24 cellular contexts compared by ENCODE assay signal in the genomic region with DNA sequence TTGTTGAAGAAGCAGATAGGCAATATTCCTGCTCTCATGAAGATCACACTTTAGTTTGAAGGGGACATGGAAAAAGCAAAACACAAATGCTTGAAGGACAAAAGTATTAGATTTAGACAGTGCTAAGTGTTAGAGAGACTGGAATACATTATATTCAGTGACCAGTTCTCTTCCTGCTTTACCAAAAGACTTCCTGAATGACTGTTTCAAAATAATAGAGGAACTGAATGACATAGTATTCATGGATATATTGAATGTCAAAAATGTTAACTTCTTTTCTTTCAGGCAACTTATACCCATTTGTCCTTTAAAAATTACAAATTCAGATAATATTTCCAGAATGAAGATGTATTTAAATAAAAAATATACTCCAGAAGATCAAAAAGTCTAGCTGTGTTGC.
DNase-seq lines count a peak whose midpoint lies in the region; FAIRE-seq and TF ChIP-seq lines count a peak whose summit lies in the region.
"Had no signal": no experiment of that assay in that cellular context is flagged by ENCODE, and none has a peak within 500 bp of the region (broad histone marks: within the 10 kb centered on the region; RNA-seq: fewer than 3 reads in every experiment).

No MANE protein-coding gene starts in this region.

- intact Hi-C loops in A673 (cut with micrococcal nuclease; ENCODE audit: unreplicated experiment) (no loop called here), endothelial cell of umbilical vein (cut with micrococcal nuclease) (no loop called here)

- dilution Hi-C loops in endothelial cell of umbilical vein (cut with MboI; ENCODE audit: extremely low pct_ligation_motif_present, low sequenced_read_pairs), result no loop called here

- CTCF ChIA-PET in A673 (lab: Charles Lee), result no interaction called here
- CTCF ChIA-PET in endothelial cell of umbilical vein (lab: Charles Lee), result interaction anchor here (0.8 to 1.0 kb wide), 2 partner anchors 8 to 9 kb away, joined by 3 read pairs; no protein-coding TSS in a partner anchor

- H3K79me2 ChIP-seq in endothelial cell of umbilical vein (ENCODE audit: control insufficient read depth, insufficient read depth, low read length), result no peaks in the 10 kb centered on the region

- H3K9me1 ChIP-seq in endothelial cell of umbilical vein (replicated peaks; ENCODE audit: control insufficient read depth, extremely low read depth, insufficient read depth, low read length), result no peaks in the 10 kb centered on the region

- no peaks in the 10 kb centered on the region for H3K27me3 ChIP-seq in A673 (replicated peaks; ENCODE audit: insufficient read depth, low read depth, low read length, poor library complexity)
- H3K27me3 ChIP-seq in endothelial cell of umbilical vein (ENCODE audit: control insufficient read depth in 2 of 2, insufficient read depth in 2 of 2, low read length in 2 of 2), result no peaks in the 10 kb centered on the region
- H3K27me3 ChIP-seq: BE2C had no signal

- no peak for TF ChIP-seq POLR2A in endothelial cell of umbilical vein (IDR thresholded peaks at IDR 0.05; ENCODE audit: low read depth, low read length)

- TF ChIP-seq CTCF in A673 (conservative IDR thresholded peaks at IDR 0.05; ENCODE audit: low read depth, low read length) (no peak), endothelial cell of umbilical vein (IDR thresholded peaks at IDR 0.05; ENCODE audit: extremely low read depth in 1 of 2, insufficient read depth in 1 of 2, low read depth in 1 of 2, low read length in 2 of 2) (no peak)

- no peak overlapping the region for H3K9ac ChIP-seq in endothelial cell of umbilical vein (replicated peaks; ENCODE audit: extremely low read depth, insufficient read depth, low read length)
- H3K9ac ChIP-seq: SK-N-SH had no signal

- H3K9me3 ChIP-seq in A673 (ENCODE audit: low read depth, low read length, poor library complexity, severe bottlenecking) (no peaks in the 10 kb centered on the region), endothelial cell of umbilical vein (replicated peaks; ENCODE audit: control insufficient read depth, insufficient read depth, low read length) (no peaks in the 10 kb centered on the region)
- H3K9me3 ChIP-seq: BE2C, Caco-2, SK-N-SH had no signal

- H3K36me3 ChIP-seq in A673 (ENCODE audit: insufficient read depth, low read length, poor library complexity, severe bottlenecking), result no peaks in the 10 kb centered on the region
- H3K36me3 ChIP-seq in endothelial cell of umbilical vein (ENCODE audit: control insufficient read depth in 2 of 2, extremely low read depth in 1 of 2, insufficient read depth in 2 of 2, low read length in 2 of 2), result no peaks in the 10 kb centered on the region
- H3K36me3 ChIP-seq: BE2C had no signal

- no peak overlapping the region for H3K4me2 ChIP-seq in endothelial cell of umbilical vein (ENCODE audit: insufficient read depth, low read length)
- H3K4me2 ChIP-seq: SK-N-SH had no signal

- H3K4me1 ChIP-seq in A673 (ENCODE audit: insufficient read depth, low read length, poor library complexity, severe bottlenecking) (peaks cover 9% of the 10 kb centered on the region), endothelial cell of umbilical vein (ENCODE audit: control insufficient read depth, extremely low read depth, insufficient read depth, low read length) (peaks cover 6% of the 10 kb centered on the region)
- H3K4me1 ChIP-seq: BE2C, Caco-2 had no signal

- H3K4me3 ChIP-seq in A673 (ENCODE audit: low read depth, low read length, poor library complexity, severe bottlenecking), result no peak overlapping the region
- H3K4me3 ChIP-seq in endothelial cell of umbilical vein (replicated peaks in 1 of 3; ENCODE audit: insufficient read depth in 1 of 3, low read depth in 1 of 3, low read length in 3 of 3), result no peak overlapping the region

- POLR2A ChIA-PET in A673 (lab: Charles Lee; ENCODE audit: low non-redundant PET), result no interaction called here
- POLR2A ChIA-PET in endothelial cell of umbilical vein (lab: Charles Lee), result no interaction called here

- BruUV-seq in A673 (replicated peaks; lab: Mats Ljungman, UMichigan) (no TSS peak), endothelial cell of umbilical vein (replicated peaks; lab: Mats Ljungman, UMichigan) (no TSS peak)

- H4K20me1 ChIP-seq in endothelial cell of umbilical vein (replicated peaks; ENCODE audit: control insufficient read depth, extremely low read depth, insufficient read depth, low read length), result no peaks in the 10 kb centered on the region

- peak; percentile 84 for FAIRE-seq in endothelial cell of umbilical vein (lab: Jason Lieb, UNC)
- FAIRE-seq: A204.1, GM12892, GM19239 had no signal

- peak; percentile 22 for DNase-seq in A673 (ENCODE audit: low spot score)
- DNase-seq in GF-D8 (lab: John Stamatoyannopoulos, UW), result peak; percentile 5
- DNase-seq in SKM-1 (lab: John Stamatoyannopoulos, UW; ENCODE audit: unreplicated experiment), result peak; percentile 14
- DNase-seq in endothelial cell of umbilical vein (ENCODE audit: low read depth, low spot score), result peak; percentile 35
- DNase-seq in amniotic stem cell (lab: John Stamatoyannopoulos, UW), result no peak
- DNase-seq in COR-L47 (lab: John Stamatoyannopoulos, UW), result no peak
- no peak for DNase-seq in pons (ENCODE audit: low spot score)
- DNase-seq: BE2C; Caco-2; CD4-positive, alpha-beta T cell; DMS 273 treated with DMSO at 0.1 percent for 48 hours; DND-41; NCI-H1092; NCI-H1436; NCI-H187 treated with DMSO at 0.1 percent for 48 hours; NCI-H2107; NCI-H446 treated with DMSO at 0.1 percent for 48 hours; NCI-H526 treated with DMSO at 0.1 percent for 48 hours; SIG-M5; SK-N-SH; T-helper 1 cell had no signal

- H3K27ac ChIP-seq in A673 (ENCODE audit: low read depth, low read length, poor library complexity, severe bottlenecking) (no peak overlapping the region), endothelial cell of umbilical vein (ENCODE audit: insufficient read depth, low read depth, low read length) (no peak overlapping the region)

- no peak overlapping the region for H2AFZ ChIP-seq in endothelial cell of umbilical vein (ENCODE audit: low read depth, low read length)

TF ChIP-seq in endothelial cell of umbilical vein, 7 proteins besides CTCF, POLR2A, EP300 and RAD21:
- TF ChIP-seq JUN (IDR thresholded peaks at IDR 0.05; ENCODE audit: borderline replicate concordance, insufficient read depth, insufficient read length, low read depth) (no peak), EZH2 (IDR thresholded peaks at IDR 0.05; ENCODE audit: borderline replicate concordance, low read depth, low read length, severe bottlenecking) (no peak), POLR2AphosphoS5 (IDR thresholded peaks at IDR 0.05; ENCODE audit: insufficient read depth, low read depth, low read length) (no peak), FOS (IDR thresholded peaks at IDR 0.05; ENCODE audit: borderline replicate concordance, insufficient read depth, low read length) (no peak), GATA2 (IDR thresholded peaks at IDR 0.05; ENCODE audit: insufficient read depth, insufficient read length, low read depth, low read length) (no peak)
- TF ChIP-seq, protein P1, sequence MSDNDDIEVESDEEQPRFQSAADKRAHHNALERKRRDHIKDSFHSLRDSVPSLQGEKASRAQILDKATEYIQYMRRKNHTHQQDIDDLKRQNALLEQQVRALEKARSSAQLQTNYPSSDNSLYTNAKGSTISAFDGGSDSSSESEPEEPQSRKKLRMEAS (IDR thresholded peaks at IDR 0.05; ENCODE audit: insufficient read depth, insufficient read length), result no peak

Comparison
In these comparisons a context has a peak if more than half of its experiments do, and no peak if none do; other contexts are left out.
1. DNase-seq: peak in A673 (single experiment), GF-D8 (single experiment), SKM-1 (single experiment) and endothelial cell of umbilical vein (single experiment); none in amniotic stem cell (single experiment), COR-L47 (single experiment) and pons (single experiment).